Comparison of ENCODE assay signal across 2 cellular contexts in genomic region chr1:206744683-206745082, GRCh38.
TF ChIP-seq lines count a peak whose summit lies in the region.

No MANE protein-coding gene starts in this region.

TF ChIP-seq in SK-N-SH treated with all-trans-retinoic acid at 6 μM for 48 hours, 23 proteins besides CTCF, POLR2A, EP300 and RAD21:
- TF ChIP-seq CSRNP3 (CRISPR knock-in tag; IDR thresholded peaks at IDR 0.05), result no peak
- no peak for TF ChIP-seq CSDC2 (CRISPR knock-in tag; IDR thresholded peaks at IDR 0.05)
- no peak for TF ChIP-seq PPARA (CRISPR knock-in tag; IDR thresholded peaks at IDR 0.05; ENCODE audit: borderline replicate concordance)
- TF ChIP-seq ARNTL (CRISPR knock-in tag; IDR thresholded peaks at IDR 0.05; ENCODE audit: borderline replicate concordance, low read depth), result no peak
- no peak for TF ChIP-seq ZC3H10 (CRISPR knock-in tag; IDR thresholded peaks at IDR 0.05)
- no peak for TF ChIP-seq ISL1 (CRISPR knock-in tag; IDR thresholded peaks at IDR 0.05)
- TF ChIP-seq ZNF565 (CRISPR knock-in tag; conservative IDR thresholded peaks at IDR 0.05; ENCODE audit: low read depth), result no peak
- TF ChIP-seq ZNF70 (CRISPR knock-in tag; IDR thresholded peaks at IDR 0.05), result no peak
- TF ChIP-seq ESRRG (CRISPR knock-in tag; IDR thresholded peaks at IDR 0.05), result no peak
- TF ChIP-seq ZFP30 (CRISPR knock-in tag; IDR thresholded peaks at IDR 0.05), result no peak
- no peak for TF ChIP-seq ZNF8 (CRISPR knock-in tag; IDR thresholded peaks at IDR 0.05)
- TF ChIP-seq TCF4 (CRISPR knock-in tag; IDR thresholded peaks at IDR 0.05; ENCODE audit: borderline replicate concordance), result no peak
- TF ChIP-seq PATZ1 (CRISPR knock-in tag; IDR thresholded peaks at IDR 0.05; ENCODE audit: borderline replicate concordance), result no peak
- TF ChIP-seq CREB5 (CRISPR knock-in tag; IDR thresholded peaks at IDR 0.05; ENCODE audit: low read depth), result no peak

TF ChIP-seq in SK-N-SH, 30 proteins besides CTCF, POLR2A, EP300 and RAD21 (continued from another document):
- no peak for TF ChIP-seq REST (IDR thresholded peaks at IDR 0.05; ENCODE audit: low read depth, low read length)
- no peak for TF ChIP-seq USF1 (IDR thresholded peaks at IDR 0.05; ENCODE audit: borderline replicate concordance, low read depth)
- TF ChIP-seq NFIC (IDR thresholded peaks at IDR 0.05; ENCODE audit: borderline replicate concordance), result no peak
